Comparison of ENCODE assay signal across 20 cellular contexts in the genomic region with DNA sequence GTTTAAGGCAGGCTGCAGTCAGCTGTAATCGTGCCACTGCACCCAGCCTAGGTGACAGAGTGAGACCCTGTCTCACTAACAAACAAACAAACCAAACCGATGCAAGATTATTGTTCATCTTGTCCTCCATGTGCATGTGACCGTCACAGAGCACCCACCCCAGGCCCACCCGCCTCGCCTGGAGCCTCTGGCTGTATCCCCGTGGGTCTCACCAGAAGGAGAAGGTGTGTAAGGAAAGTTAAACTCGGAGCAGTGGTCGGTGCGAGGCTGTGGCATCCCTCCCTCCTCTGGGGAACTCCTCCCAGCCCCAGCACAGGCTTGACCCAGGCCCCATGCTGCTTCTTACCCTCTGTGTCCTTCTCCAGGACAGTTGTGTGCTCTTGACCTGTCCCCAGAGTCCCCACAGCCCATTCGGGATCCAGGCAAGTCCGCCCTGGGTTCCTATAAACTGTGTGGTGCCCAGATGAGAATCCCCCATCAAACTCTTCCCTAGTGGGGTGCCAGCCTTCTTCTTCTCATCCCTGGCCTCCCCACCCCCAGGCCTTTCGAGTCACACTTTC.
DNase-seq lines count a peak whose midpoint lies in the region; ATAC-seq and TF ChIP-seq lines count a peak whose summit lies in the region.
"Had no signal": no experiment of that assay in that cellular context is flagged by ENCODE, and none has a peak within 500 bp of the region (broad histone marks: within the 10 kb centered on the region; RNA-seq: fewer than 3 reads in every experiment).

No MANE protein-coding gene starts in this region.

- WGBS in sigmoid colon, 2 donors = 77 to 84% methylated on average over 12 of the region's 12 CpGs

- H3K4me3 ChIP-seq in right atrium auricular region (no peak overlapping the region), sigmoid colon (no peak overlapping the region)

- TF ChIP-seq CTCF in right atrium auricular region (IDR thresholded peaks at IDR 0.05) (no peak), sigmoid colon (IDR thresholded peaks at IDR 0.05) (no peak), HFFc6 (IDR thresholded peaks at IDR 0.05) (no peak)

- DNase-seq in right atrium auricular region (ENCODE audit: low spot score) (peak; percentile 18), left cardiac atrium (no peak), islet precursor cell (peak; percentile 22), sigmoid colon (peak; percentile 27), NCI-H510A (lab: John Stamatoyannopoulos, UW) (no peak), amygdala (lab: John Stamatoyannopoulos, UW) (no peak), HFFc6 (no peak)
- DNase-seq: ACHN; BE2C; C1 segment of cervical spinal cord; Caco-2; CD4-positive, CD25-positive, alpha-beta regulatory T cell; CD8-positive, alpha-beta memory T cell; DMS153; DMS79; GDM1; GOT3; H7; IMR-90 had no signal

- intact Hi-C loops in left cardiac atrium (cut with DNase I) = no loop called here
- intact Hi-C loops in sigmoid colon (cut with DNase I) = no loop called here

- TF ChIP-seq EP300 in sigmoid colon (IDR thresholded peaks at IDR 0.05) = no peak

- H3K4me1 ChIP-seq in right atrium auricular region (no peaks in the 10 kb centered on the region), sigmoid colon (peaks cover 0 to 13% (median 10%) of the 10 kb centered on the region in 4 donors)
- H3K4me1 ChIP-seq: BE2C, Caco-2 had no signal

- H3K36me3 Mint-ChIP-seq in HFFc6 (ENCODE audit: low read depth) = no peaks in the 10 kb centered on the region; the same call in none of the 2 replicates
- H3K36me3 Mint-ChIP-seq: CD4-positive, CD25-positive, alpha-beta regulatory T cell; CD8-positive, alpha-beta memory T cell had no signal

- H3K9me3 ChIP-seq in right atrium auricular region (no peaks in the 10 kb centered on the region), sigmoid colon (no peaks in the 10 kb centered on the region)
- H3K9me3 ChIP-seq: BE2C, Caco-2 had no signal

- no peaks in the 10 kb centered on the region for H3K4me1 Mint-ChIP-seq in HFFc6 (ENCODE audit: low read depth)
- H3K4me1 Mint-ChIP-seq: CD4-positive, CD25-positive, alpha-beta regulatory T cell; CD8-positive, alpha-beta memory T cell had no signal

- H3K27me3 Mint-ChIP-seq in HFFc6 (ENCODE audit: insufficient read depth) = no peaks in the 10 kb centered on the region
- H3K27me3 Mint-ChIP-seq: CD4-positive, CD25-positive, alpha-beta regulatory T cell had no signal

- no peak for ATAC-seq in left cardiac atrium
- ATAC-seq: HCT116 had no signal

- H3K27ac Mint-ChIP-seq in HFFc6 = no peak overlapping the region
- H3K27ac Mint-ChIP-seq: CD4-positive, CD25-positive, alpha-beta regulatory T cell; CD8-positive, alpha-beta memory T cell had no signal

- no peaks in the 10 kb centered on the region for H3K27me3 ChIP-seq in right atrium auricular region
- peaks cover 0 to 6% (median 0%) of the 10 kb centered on the region in 3 donors for H3K27me3 ChIP-seq in sigmoid colon
- H3K27me3 ChIP-seq: BE2C had no signal

- no peak overlapping the region for H3K4me3 Mint-ChIP-seq in HFFc6
- H3K4me3 Mint-ChIP-seq: CD4-positive, CD25-positive, alpha-beta regulatory T cell; CD8-positive, alpha-beta memory T cell had no signal

- no peak overlapping the region for H3K27ac ChIP-seq in right atrium auricular region
- H3K27ac ChIP-seq in sigmoid colon = no peak overlapping the region

- TF ChIP-seq POLR2A in sigmoid colon (IDR thresholded peaks at IDR 0.05) = no peak

- H3K36me3 ChIP-seq in right atrium auricular region = no peaks in the 10 kb centered on the region
- H3K36me3 ChIP-seq in sigmoid colon = no peaks in the 10 kb centered on the region
- H3K36me3 ChIP-seq: BE2C had no signal

- peaks cover 75% of the 10 kb centered on the region for H3K9me3 Mint-ChIP-seq in HFFc6

Comparison
In these comparisons a context has a peak if more than half of its experiments do, and no peak if none do; other contexts are left out.
1. DNase-seq: peak in right atrium auricular region (single experiment), islet precursor cell (single experiment) and sigmoid colon (single experiment); none in left cardiac atrium (single experiment), NCI-H510A (single experiment), amygdala (0 of 56) and HFFc6 (single experiment).